ENCODE assay signal across 13 cellular contexts in the genomic region with DNA sequence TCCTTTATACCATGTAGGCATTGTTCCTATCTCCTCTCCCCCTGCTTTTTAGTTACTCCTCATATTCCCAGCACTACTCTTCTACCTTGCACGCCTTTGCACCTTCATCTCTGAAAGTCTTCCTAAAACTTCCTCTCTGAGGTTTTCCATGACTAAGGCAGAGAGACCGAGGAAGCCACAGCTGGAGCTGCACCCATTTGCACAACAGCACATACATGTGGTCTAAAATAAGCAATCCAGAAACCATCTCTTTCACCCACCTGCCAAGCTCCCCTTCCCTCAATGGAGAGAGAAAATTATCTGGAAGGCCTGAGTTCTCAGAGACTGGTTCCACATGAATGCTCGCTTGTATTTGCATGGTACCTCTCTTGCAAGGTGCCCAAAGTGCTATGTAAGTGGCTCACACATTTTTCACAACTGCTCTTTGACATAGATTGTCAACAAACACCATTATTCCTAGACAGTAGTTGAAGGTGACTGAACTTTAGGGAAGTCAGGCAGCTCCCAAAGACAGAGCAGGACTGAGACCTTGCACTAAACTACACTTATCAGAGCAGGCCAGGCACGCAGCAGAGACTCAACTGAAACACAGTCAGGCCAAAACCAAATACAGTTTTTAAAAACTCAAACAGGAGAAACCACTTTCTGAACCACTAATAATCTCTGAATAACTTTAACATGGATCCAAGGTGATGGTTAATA.
"Had no signal": no experiment of that assay in that cellular context is flagged by ENCODE, and none has a peak within 500 bp of the region (broad histone marks: within the 10 kb centered on the region; RNA-seq: fewer than 3 reads in every experiment).

No MANE protein-coding gene starts in this region.

- DNase-seq: activated CD4-positive, alpha-beta T cell treated with anti-CD3 and anti-CD28 coated beads for 1 hour; activated CD4-positive, alpha-beta T cell treated with anti-CD3 and anti-CD28 coated beads, Interleukin-2, amount 50 U/mL, for 48 hours; activated naive CD4-positive, alpha-beta T cell treated with anti-CD3 and anti-CD28 coated beads for 36 hours; dorsolateral prefrontal cortex; endodermal cell; naive thymus-derived CD8-positive, alpha-beta T cell; pancreas; sigmoid colon; spleen; stomach; testis; upper lobe of left lung had no signal

- ATAC-seq: activated T-helper 17 cell treated with anti-CD3 and anti-CD28 coated beads, Interleukin-2, amount 50 U/mL, for 72 hours; naive thymus-derived CD8-positive, alpha-beta T cell; pancreas had no signal

- H3K4me3 ChIP-seq: dorsolateral prefrontal cortex, pancreas, sigmoid colon, spleen, stomach, testis, upper lobe of left lung had no signal
